1 cellular context compared by ENCODE assay signal in the genomic region with DNA sequence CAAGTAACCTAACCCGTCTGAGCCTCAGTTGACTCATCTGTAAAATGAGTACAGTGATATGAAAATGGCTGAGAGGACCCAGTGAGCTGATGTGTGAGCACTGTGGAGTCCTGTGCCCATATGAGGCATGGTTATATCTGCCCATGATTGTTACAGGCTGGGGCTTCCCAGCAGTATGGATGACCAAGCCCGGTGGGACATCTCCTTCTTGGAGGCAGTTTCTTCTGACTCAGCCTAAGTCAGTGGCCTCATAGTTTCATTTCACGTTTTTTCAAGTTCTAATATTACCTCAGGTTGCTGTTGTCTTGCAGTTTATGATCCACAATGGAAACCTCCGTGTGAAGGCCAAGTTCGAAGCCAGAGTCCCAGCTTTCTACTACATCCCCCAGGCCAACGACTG.
TF ChIP-seq lines count a peak whose summit lies in the region.

No MANE protein-coding gene starts in this region.

TF ChIP-seq in HepG2, 621 proteins besides CTCF, POLR2A, EP300 and RAD21:
- TF ChIP-seq ZNF629 (CRISPR knock-in tag; conservative IDR thresholded peaks at IDR 0.05) (0 out of 2 replicates have a peak, but pooled peaks have one; percentile 17), ZNF703 (CRISPR knock-in tag; IDR thresholded peaks at IDR 0.05; ENCODE audit: borderline replicate concordance) (no peak)
